Comparison of ENCODE assay signal across 9 cellular contexts in the genomic region with DNA sequence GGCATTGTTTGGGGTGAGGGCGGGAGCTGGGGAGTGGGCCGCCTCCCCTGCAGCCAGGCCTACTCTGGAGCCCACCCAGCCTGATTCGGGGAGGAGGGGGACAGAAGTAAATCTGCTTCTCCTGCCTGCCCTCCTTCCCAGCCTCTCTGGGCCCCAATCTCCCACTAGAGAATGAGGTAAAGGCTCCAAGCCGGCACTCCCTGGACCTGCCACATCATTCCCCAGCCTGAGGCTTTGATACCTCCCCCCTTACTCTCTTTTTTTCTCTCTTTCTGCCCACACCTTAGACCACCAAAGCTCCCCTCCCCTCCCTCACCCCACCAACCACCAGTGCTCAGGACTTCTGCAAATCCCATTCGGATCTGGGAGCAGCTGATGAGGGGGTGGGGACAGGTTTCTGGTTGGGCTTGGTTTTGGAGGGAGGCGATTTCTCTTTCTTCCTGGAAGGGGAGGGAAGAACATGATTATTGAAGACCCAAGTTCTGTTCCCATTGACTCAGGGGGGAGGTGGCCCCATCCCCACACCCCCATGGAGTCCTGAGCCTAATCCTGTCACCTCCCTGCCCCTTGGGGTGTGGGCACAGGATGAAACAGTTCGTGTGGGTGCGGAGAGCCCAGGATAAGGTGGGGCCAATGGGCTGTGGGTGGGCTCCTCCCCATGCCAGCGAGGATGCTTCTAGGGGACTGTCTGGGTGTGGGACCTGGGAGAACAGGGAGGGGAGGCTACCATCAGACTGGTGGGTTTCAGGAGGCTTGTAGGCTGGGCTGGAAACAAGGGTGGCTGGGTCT. TPM values are rescaled to one million over a fixed set of nuclear protein-coding genes. Genes with fewer than 3 reads are reported as not detected.
DNase-seq lines count a peak whose midpoint lies in the region; ATAC-seq and TF ChIP-seq lines count a peak whose summit lies in the region.
"Had no signal": no experiment of that assay in that cellular context is flagged by ENCODE, and none has a peak within 500 bp of the region (broad histone marks: within the 10 kb centered on the region; RNA-seq: fewer than 3 reads in every experiment).

No MANE protein-coding gene starts in this region.

- no peaks in the 10 kb centered on the region for H3K27me3 ChIP-seq in RWPE2 (ENCODE audit: insufficient read depth, poor library complexity, severe bottlenecking)
- H3K27me3 ChIP-seq in effector memory CD4-positive, alpha-beta T cell (replicated peaks; ENCODE audit: control insufficient read depth, insufficient read depth, low read length, poor library complexity, severe bottlenecking): no peaks in the 10 kb centered on the region

- H3K9me3 ChIP-seq in RWPE2 (ENCODE audit: severe bottlenecking): no peaks in the 10 kb centered on the region
- H3K9me3 ChIP-seq in effector memory CD4-positive, alpha-beta T cell (ENCODE audit: control insufficient read depth, low read length): no peaks in the 10 kb centered on the region

- peak overlapping the region; percentile 87 for H3K4me3 Mint-ChIP-seq in natural killer cell

- peaks cover 63 to 80% of the 10 kb centered on the region in 2 donors for H3K4me1 Mint-ChIP-seq in natural killer cell

- intact Hi-C loops in natural killer cell (cut with micrococcal nuclease): loop anchor here (1.0 kb wide), 1 partner anchor 8 kb away; a partner anchor contains a TSS

- no peak for ATAC-seq in RWPE2 (ENCODE audit: low read depth)
- ATAC-seq in natural killer cell: no peak
- no peak for ATAC-seq in GM21825 (IDR thresholded peaks at IDR 0.05; ENCODE audit: unreplicated experiment)

- H3K27ac Mint-ChIP-seq in natural killer cell: peak overlapping the region; percentile 89 to 99

- H3K36me3 Mint-ChIP-seq in natural killer cell: no peaks in the 10 kb centered on the region

- H3K4me3 ChIP-seq in GM12875 (ENCODE audit: low read depth, low read length) (peak overlapping the region; percentile 76), RWPE2 (ENCODE audit: severe bottlenecking) (peak overlapping the region; percentile 90)
- peak overlapping the region; percentile 91 for H3K4me3 ChIP-seq in effector memory CD4-positive, alpha-beta T cell (ENCODE audit: insufficient read depth, low read depth, low read length, poor library complexity, severe bottlenecking)

- peak overlapping the region; percentile 97 for H3K27ac ChIP-seq in RWPE2 (ENCODE audit: poor library complexity, severe bottlenecking)
- H3K27ac ChIP-seq in effector memory CD4-positive, alpha-beta T cell (ENCODE audit: insufficient read depth, low read length, poor library complexity, severe bottlenecking): peak overlapping the region; percentile 97

- peaks cover 31% of the 10 kb centered on the region for H3K4me1 ChIP-seq in RWPE2 (ENCODE audit: insufficient read depth, poor library complexity, severe bottlenecking)
- peaks cover 67% of the 10 kb centered on the region for H3K4me1 ChIP-seq in effector memory CD4-positive, alpha-beta T cell (ENCODE audit: control insufficient read depth, insufficient read depth, low read length, poor library complexity, severe bottlenecking)

- no peaks in the 10 kb centered on the region for H3K27me3 Mint-ChIP-seq in natural killer cell (ENCODE audit: low read depth in 2 of 2)

- no peak for TF ChIP-seq CTCF in GM12875 (IDR thresholded peaks at IDR 0.05; ENCODE audit: borderline replicate concordance, insufficient read depth, low read depth, low read length)
- TF ChIP-seq CTCF in RWPE2 (IDR thresholded peaks at IDR 0.05; ENCODE audit: poor library complexity, severe bottlenecking): no peak
- TF ChIP-seq CTCF in natural killer cell (IDR thresholded peaks at IDR 0.05): no peak

- DNase-seq in RWPE2 (ENCODE audit: low spot score) (no peak), natural killer cell (no peak), KG1 (lab: John Stamatoyannopoulos, UW) (no peak), GDM1 (lab: John Stamatoyannopoulos, UW) (no peak), NCI-H187 treated with DMSO at 0.1 percent for 48 hours (lab: John Stamatoyannopoulos, UW) (no peak)
- no peak for DNase-seq in effector memory CD4-positive, alpha-beta T cell

- peaks cover 22% of the 10 kb centered on the region for H3K36me3 ChIP-seq in RWPE2 (ENCODE audit: low read depth)
- no peaks in the 10 kb centered on the region for H3K36me3 ChIP-seq in effector memory CD4-positive, alpha-beta T cell (ENCODE audit: control insufficient read depth, insufficient read depth, low read length)

- no peaks in the 10 kb centered on the region for H3K9me3 Mint-ChIP-seq in natural killer cell

RNA-seq across cellular contexts. Expression of a gene that starts 1.3 kb away (rescaled TPM):
- total RNA-seq in natural killer cell: 100 to 1,000 TPM; 213 to 232 (median 230) TPM

RNA-seq across cellular contexts. Expression of a gene that starts 8.0 kb away (rescaled TPM):
- 10 to 100 TPM; 28.0 to 34.7 (median 34.3) TPM for total RNA-seq in natural killer cell

RNA-seq across cellular contexts. Expression of a gene that starts 32.3 kb away (rescaled TPM):
- total RNA-seq in natural killer cell: under 1 TPM; 0.09 to 0.20 (median 0.14) TPM
- total RNA-seq: T-helper 1 cell treated with Interleukin-12 subunit alpha and Interleukin-12 subunit beta and Interleukin-4 antibody, amounts not matched to agents 30 ng/mL and 1 ng/mL, for 36 hours had no signal
